ENCODE assay signal across 17 cellular contexts in the genomic region with DNA sequence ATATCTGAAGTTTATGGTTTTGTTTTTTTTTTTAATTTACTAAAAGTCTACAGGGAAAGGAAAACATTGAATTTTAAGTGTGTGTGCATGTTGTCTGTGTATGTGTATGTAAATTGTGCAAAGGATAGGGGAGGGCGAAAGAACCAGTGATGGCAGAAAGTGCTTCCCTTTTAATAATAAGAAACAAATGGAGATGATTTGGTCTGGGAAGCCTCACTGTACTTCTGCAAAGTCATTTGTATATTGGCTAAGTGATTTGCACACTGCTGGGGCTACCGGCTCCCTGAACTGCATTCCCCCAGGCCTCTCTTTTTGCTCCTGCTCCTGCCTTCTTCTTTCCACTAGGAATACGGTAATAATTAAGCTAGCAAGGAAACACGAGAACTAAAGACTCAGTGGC.
DNase-seq lines count a peak whose midpoint lies in the region; ATAC-seq lines count a peak whose summit lies in the region.
"Had no signal": no experiment of that assay in that cellular context is flagged by ENCODE, and none has a peak within 500 bp of the region (broad histone marks: within the 10 kb centered on the region; RNA-seq: fewer than 3 reads in every experiment).

No MANE protein-coding gene starts in this region.

- DNase-seq in SIG-M5 treated with dmso at 0.1 percent for 504 hours (lab: John Stamatoyannopoulos, UW; ENCODE audit: unreplicated experiment) (peak; percentile 49), SIG-M5 (lab: John Stamatoyannopoulos, UW) (no peak), T-helper 17 cell (no peak), NCI-H82 (lab: John Stamatoyannopoulos, UW) (no peak)
- DNase-seq in naive thymus-derived CD4-positive, alpha-beta T cell = no peak
- DNase-seq: GF-D8, GOT3, KBM-7, NCI-H1092, NCI-H1694, NCI-H2227 treated with DMSO at 0.1 percent for 48 hours, NCI-H524 had no signal

- H3K36me3 Mint-ChIP-seq in T-helper 17 cell (ENCODE audit: low read depth) = no peaks in the 10 kb centered on the region
- no peaks in the 10 kb centered on the region for H3K36me3 Mint-ChIP-seq in naive thymus-derived CD4-positive, alpha-beta T cell

- CTCF ChIA-PET in naive thymus-derived CD4-positive, alpha-beta T cell (lab: Charles Lee) = no interaction called here

- H3K4me1 Mint-ChIP-seq in T-helper 17 cell = peaks cover 31% of the 10 kb centered on the region
- H3K4me1 Mint-ChIP-seq in naive thymus-derived CD4-positive, alpha-beta T cell = peaks cover 7 to 31% (median 21%) of the 10 kb centered on the region in 7 donors

- H3K27ac ChIP-seq in naive thymus-derived CD4-positive, alpha-beta T cell (ENCODE audit: low read depth, low read length) = no peak overlapping the region

- H3K4me1 ChIP-seq in naive thymus-derived CD4-positive, alpha-beta T cell (ENCODE audit: control insufficient read depth in 2 of 2, insufficient read depth in 2 of 2, low read length in 2 of 2) = peaks cover 0 to 6% of the 10 kb centered on the region in 2 donors

- peak overlapping the region; percentile 91 for H3K27ac Mint-ChIP-seq in T-helper 17 cell
- no peak overlapping the region for H3K27ac Mint-ChIP-seq in naive thymus-derived CD4-positive, alpha-beta T cell

- no peak overlapping the region for H3K4me3 Mint-ChIP-seq in T-helper 17 cell
- H3K4me3 Mint-ChIP-seq in naive thymus-derived CD4-positive, alpha-beta T cell = no peak overlapping the region

- peaks cover 0 to 4% (median 0%) of the 10 kb centered on the region in 11 donors for H3K9me3 Mint-ChIP-seq in naive thymus-derived CD4-positive, alpha-beta T cell

- intact Hi-C loops in naive thymus-derived CD4-positive, alpha-beta T cell (cut with micrococcal nuclease) = loop anchor here in 1 of 2 donors (5.0 kb wide), 1 partner anchor 233 kb away; a partner anchor contains a TSS

- no peaks in the 10 kb centered on the region for H3K27me3 ChIP-seq in naive thymus-derived CD4-positive, alpha-beta T cell (ENCODE audit: control insufficient read depth in 2 of 2, insufficient read depth in 2 of 2, low read length in 2 of 2)
- H3K27me3 ChIP-seq: BLaER1 treated with 17β-estradiol and CSF1 and Interleukin-3, amounts not matched to agents 10 nM and 100 nM had no signal

- H3K27me3 Mint-ChIP-seq in T-helper 17 cell = no peaks in the 10 kb centered on the region
- H3K27me3 Mint-ChIP-seq in naive thymus-derived CD4-positive, alpha-beta T cell = peaks cover 0 to 3% (median 0%) of the 10 kb centered on the region in 5 donors

- no peak overlapping the region for H3K4me3 ChIP-seq in naive thymus-derived CD4-positive, alpha-beta T cell (ENCODE audit: low read length)
- H3K4me3 ChIP-seq: SK-N-MC had no signal

- ATAC-seq in T-helper 17 cell = no peak
- peak; percentile 41 for ATAC-seq in naive thymus-derived CD4-positive, alpha-beta T cell
- ATAC-seq in GM21529 (IDR thresholded peaks at IDR 0.05; ENCODE audit: unreplicated experiment) = no peak
- ATAC-seq in HG03139 (IDR thresholded peaks at IDR 0.05; ENCODE audit: unreplicated experiment) = no peak
- ATAC-seq: Panc1 had no signal

- H3K9me3 ChIP-seq in T-helper 17 cell (ENCODE audit: control insufficient read depth, low read length, poor library complexity, severe bottlenecking) = no peaks in the 10 kb centered on the region
- H3K9me3 ChIP-seq in naive thymus-derived CD4-positive, alpha-beta T cell (ENCODE audit: control insufficient read depth in 2 of 3, low read length in 3 of 3) = no peaks in the 10 kb centered on the region
- H3K9me3 ChIP-seq: BLaER1 treated with 17β-estradiol and CSF1 and Interleukin-3, amounts not matched to agents 10 nM and 100 nM had no signal

- POLR2A ChIA-PET in naive thymus-derived CD4-positive, alpha-beta T cell (lab: Charles Lee) = no interaction called here

- no peaks in the 10 kb centered on the region for H3K36me3 ChIP-seq in naive thymus-derived CD4-positive, alpha-beta T cell (ENCODE audit: control insufficient read depth in 2 of 3, insufficient read depth in 3 of 3, low read length in 3 of 3)
- H3K36me3 ChIP-seq: BLaER1 treated with 17β-estradiol and CSF1 and Interleukin-3, amounts not matched to agents 10 nM and 100 nM had no signal
